In the genomic region with DNA sequence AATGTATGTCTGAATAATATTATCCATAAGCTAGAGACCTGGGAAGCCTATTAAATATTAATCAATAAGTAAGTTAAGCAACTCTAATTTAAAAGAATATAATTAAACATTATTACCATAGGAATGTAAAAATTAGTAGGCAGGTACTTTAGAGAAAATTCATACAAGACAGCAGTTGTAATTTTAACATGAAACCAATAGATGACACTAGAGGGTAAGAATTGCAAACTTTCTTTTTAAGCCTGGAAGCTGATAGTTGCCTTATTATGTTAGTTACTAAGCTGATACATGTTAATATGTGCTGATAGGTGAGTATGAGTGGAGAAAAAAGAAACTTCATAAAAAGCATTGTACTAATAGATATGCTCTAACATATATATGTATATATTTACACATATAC, we compare ENCODE assay signal across 9 cellular contexts.
DNase-seq lines count a peak whose midpoint lies in the region; TF ChIP-seq lines count a peak whose summit lies in the region.
"Had no signal": no experiment of that assay in that cellular context is flagged by ENCODE, and none has a peak within 500 bp of the region (broad histone marks: within the 10 kb centered on the region; RNA-seq: fewer than 3 reads in every experiment).

No MANE protein-coding gene starts in this region.

- H3K27me3 ChIP-seq in WERI-Rb-1 (ENCODE audit: insufficient read depth, low read depth, severe bottlenecking) = peaks cover 8% of the 10 kb centered on the region

- no peaks in the 10 kb centered on the region for H3K9me3 ChIP-seq in WERI-Rb-1 (ENCODE audit: severe bottlenecking)

- no peak overlapping the region for H3K27ac ChIP-seq in WERI-Rb-1

- H3K36me3 Mint-ChIP-seq in mesothelial cell of epicardium = no peaks in the 10 kb centered on the region
- H3K36me3 Mint-ChIP-seq: activated naive CD8-positive, alpha-beta T cell treated with anti-CD3 and anti-CD28 coated beads, Interleukin-2, amount 10 ng/mL, durations not matched to agents 7 days and 5 days had no signal

- H3K4me3 Mint-ChIP-seq in mesothelial cell of epicardium = no peak overlapping the region
- H3K4me3 Mint-ChIP-seq: activated naive CD8-positive, alpha-beta T cell treated with anti-CD3 and anti-CD28 coated beads, Interleukin-2, amount 10 ng/mL, durations not matched to agents 7 days and 5 days; T-helper 1 cell treated with Interleukin-12 subunit alpha and Interleukin-12 subunit beta and Interleukin-4 antibody, amounts not matched to agents 30 μg/mL and 1 μg/mL, for 36 hours had no signal

- H3K9me3 Mint-ChIP-seq in mesothelial cell of epicardium = no peaks in the 10 kb centered on the region
- H3K9me3 Mint-ChIP-seq: activated naive CD8-positive, alpha-beta T cell treated with anti-CD3 and anti-CD28 coated beads, Interleukin-2, amount 10 ng/mL, durations not matched to agents 7 days and 5 days; T-helper 1 cell treated with Interleukin-12 subunit alpha and Interleukin-12 subunit beta and Interleukin-4 antibody, amounts not matched to agents 30 μg/mL and 1 μg/mL, for 36 hours had no signal

- DNase-seq in GM03348 (ENCODE audit: low spot score) (peak; percentile 1), KBM-7 (peak; percentile 10), WERI-Rb-1 (no peak), mesothelial cell of epicardium (ENCODE audit: low spot score in 2 of 2, unreplicated experiment in 2 of 2) (no peak), SKM-1 treated with dmso at 0.1 percent for 144 hours (lab: John Stamatoyannopoulos, UW; ENCODE audit: unreplicated experiment) (no peak), retina (no peak), activated gamma-delta T cell treated with Interleukin-2 at 50 U/mL for 16 hours (no peak)
- DNase-seq: activated naive CD8-positive, alpha-beta T cell treated with anti-CD3 and anti-CD28 coated beads, Interleukin-2, amount 10 ng/mL, durations not matched to agents 7 days and 5 days had no signal

- no peak overlapping the region for H3K27ac Mint-ChIP-seq in mesothelial cell of epicardium
- H3K27ac Mint-ChIP-seq: activated naive CD8-positive, alpha-beta T cell treated with anti-CD3 and anti-CD28 coated beads, Interleukin-2, amount 10 ng/mL, durations not matched to agents 7 days and 5 days; T-helper 1 cell treated with Interleukin-12 subunit alpha and Interleukin-12 subunit beta and Interleukin-4 antibody, amounts not matched to agents 30 μg/mL and 1 μg/mL, for 36 hours had no signal

- H3K4me3 ChIP-seq in WERI-Rb-1 (ENCODE audit: low read depth, low read length) = no peak overlapping the region

- H3K36me3 ChIP-seq in WERI-Rb-1 = no peaks in the 10 kb centered on the region

- H3K4me1 Mint-ChIP-seq in mesothelial cell of epicardium = peaks cover 10% of the 10 kb centered on the region
- H3K4me1 Mint-ChIP-seq: activated naive CD8-positive, alpha-beta T cell treated with anti-CD3 and anti-CD28 coated beads, Interleukin-2, amount 10 ng/mL, durations not matched to agents 7 days and 5 days had no signal

- TF ChIP-seq CTCF in WERI-Rb-1 (IDR thresholded peaks at IDR 0.05; ENCODE audit: low read depth, low read length) (0 out of 2 replicates have a peak, but pooled peaks have one; percentile 17), mesothelial cell of epicardium (IDR thresholded peaks at IDR 0.05; ENCODE audit: unreplicated experiment) (peak; percentile 35)

- H3K27me3 Mint-ChIP-seq in mesothelial cell of epicardium (ENCODE audit: low read depth) = no peaks in the 10 kb centered on the region
- H3K27me3 Mint-ChIP-seq: activated naive CD8-positive, alpha-beta T cell treated with anti-CD3 and anti-CD28 coated beads, Interleukin-2, amount 10 ng/mL, durations not matched to agents 7 days and 5 days had no signal

- in situ Hi-C loops in KBM-7 (cut with MboI; ENCODE audit: low pct_unique_long_range_greater_than_20kb, low sequenced_read_pairs) = no loop called here

Comparison
In these comparisons a context has a peak if more than half of its experiments do, and no peak if none do; other contexts are left out.
1. DNase-seq: peak in GM03348 (single experiment) and KBM-7 (single experiment); none in WERI-Rb-1 (single experiment), mesothelial cell of epicardium (0 of 2), SKM-1 treated with dmso at 0.1 percent for 144 hours (single experiment), retina (single experiment) and activated gamma-delta T cell treated with Interleukin-2 at 50 U/mL for 16 hours (single experiment).